25 cellular contexts compared by ENCODE assay signal in genomic region chr5:152470167-152470566, GRCh38.
"Had no signal": no experiment of that assay in that cellular context is flagged by ENCODE, and none has a peak within 500 bp of the region (broad histone marks: within the 10 kb centered on the region; RNA-seq: fewer than 3 reads in every experiment).

No MANE protein-coding gene starts in this region.

- H3K4me3 ChIP-seq: colonic mucosa, esophagus muscularis mucosa, gastroesophageal sphincter, heart left ventricle, hepatocyte, lung, neural progenitor cell, sigmoid colon, testis, tibial artery had no signal

- H3K27ac Mint-ChIP-seq: dendritic cell treated with granulocyte-macrophage colony-stimulating factor and Interleukin-4, amounts not matched to agents 40 ng/mL and 50 ng/mL, for 4 days; memory B cell; nephron; neural progenitor cell; progenitor cell of endocrine pancreas; stimulated activated memory B cell treated with anti-CD40 and anti-IgM and Interleukin-4, amounts not matched to agents 10 μg/mL and 1 μg/mL and 100 μg/mL, for 72 hours; type B pancreatic cell had no signal

- H3K9me3 ChIP-seq: colonic mucosa, esophagus muscularis mucosa, gastroesophageal sphincter, heart left ventricle, sigmoid colon, testis, tibial artery had no signal

- H3K4me1 Mint-ChIP-seq: memory B cell; nephron; neural progenitor cell; stimulated activated memory B cell treated with anti-CD40 and anti-IgM and Interleukin-4, amounts not matched to agents 10 μg/mL and 1 μg/mL and 100 μg/mL, for 72 hours had no signal

- H3K36me3 Mint-ChIP-seq: memory B cell; neural progenitor cell; stimulated activated memory B cell treated with anti-CD40 and anti-IgM and Interleukin-4, amounts not matched to agents 10 μg/mL and 1 μg/mL and 100 μg/mL, for 72 hours; type B pancreatic cell had no signal

- H3K27ac ChIP-seq: colonic mucosa, esophagus muscularis mucosa, foreskin keratinocyte, gastroesophageal sphincter, heart left ventricle, hepatocyte, neural progenitor cell, parathyroid adenoma, sigmoid colon, testis, tibial artery had no signal

- DNase-seq: colonic mucosa; effector CD8-positive, alpha-beta T cell; foreskin keratinocyte; heart left ventricle; left cardiac atrium; right cardiac atrium; sigmoid colon; stimulated activated CD4-positive, alpha-beta T cell treated with anti-CD3 and anti-CD28 coated beads, Interleukin-2, amount 100 ng/mL, for 24 hours; stimulated activated CD4-positive, alpha-beta T cell treated with anti-CD3 and anti-CD28 coated beads, Interleukin-4, amount 100 ng/mL, for 24 hours; stimulated activated naive CD8-positive, alpha-beta T cell treated with anti-CD3 and anti-CD28 coated beads, Interleukin-15, Interleukin-2, amounts not matched to agents 100 U/mL and 50 U/mL, for 24 hours; substantia nigra; testis; tibial artery had no signal

- H3K4me1 ChIP-seq: colonic mucosa, esophagus muscularis mucosa, foreskin keratinocyte, gastroesophageal sphincter, parathyroid adenoma, sigmoid colon, testis, tibial artery had no signal

- H3K27me3 ChIP-seq: colonic mucosa, esophagus muscularis mucosa, gastroesophageal sphincter, heart left ventricle, hepatocyte, neural progenitor cell, sigmoid colon, testis, tibial artery had no signal

- H3K36me3 ChIP-seq: colonic mucosa, esophagus muscularis mucosa, gastroesophageal sphincter, heart left ventricle, neural progenitor cell, sigmoid colon, tibial artery had no signal

- ATAC-seq: foreskin keratinocyte; stimulated activated memory B cell treated with anti-CD40 and anti-IgM and Interleukin-4, amounts not matched to agents 10 μg/mL and 1 μg/mL and 100 μg/mL, for 72 hours; stimulated activated naive CD8-positive, alpha-beta T cell treated with anti-CD3 and anti-CD28 coated beads, Interleukin-15, Interleukin-2, amounts not matched to agents 100 U/mL and 50 U/mL, for 24 hours had no signal

- H3K9me3 Mint-ChIP-seq: dendritic cell treated with granulocyte-macrophage colony-stimulating factor and Interleukin-4, amounts not matched to agents 40 ng/mL and 50 ng/mL, for 4 days; memory B cell; nephron; neural progenitor cell; stimulated activated memory B cell treated with anti-CD40 and anti-IgM and Interleukin-4, amounts not matched to agents 10 μg/mL and 1 μg/mL and 100 μg/mL, for 72 hours; type B pancreatic cell had no signal

- H3K27me3 Mint-ChIP-seq: dendritic cell treated with granulocyte-macrophage colony-stimulating factor and Interleukin-4, amounts not matched to agents 40 ng/mL and 50 ng/mL, for 4 days had no signal

- H3K4me3 Mint-ChIP-seq: dendritic cell treated with granulocyte-macrophage colony-stimulating factor and Interleukin-4, amounts not matched to agents 40 ng/mL and 50 ng/mL, for 4 days; memory B cell; nephron; neural progenitor cell; stimulated activated memory B cell treated with anti-CD40 and anti-IgM and Interleukin-4, amounts not matched to agents 10 μg/mL and 1 μg/mL and 100 μg/mL, for 72 hours; type B pancreatic cell had no signal
